8 cellular contexts compared by ENCODE assay signal in the genomic region with DNA sequence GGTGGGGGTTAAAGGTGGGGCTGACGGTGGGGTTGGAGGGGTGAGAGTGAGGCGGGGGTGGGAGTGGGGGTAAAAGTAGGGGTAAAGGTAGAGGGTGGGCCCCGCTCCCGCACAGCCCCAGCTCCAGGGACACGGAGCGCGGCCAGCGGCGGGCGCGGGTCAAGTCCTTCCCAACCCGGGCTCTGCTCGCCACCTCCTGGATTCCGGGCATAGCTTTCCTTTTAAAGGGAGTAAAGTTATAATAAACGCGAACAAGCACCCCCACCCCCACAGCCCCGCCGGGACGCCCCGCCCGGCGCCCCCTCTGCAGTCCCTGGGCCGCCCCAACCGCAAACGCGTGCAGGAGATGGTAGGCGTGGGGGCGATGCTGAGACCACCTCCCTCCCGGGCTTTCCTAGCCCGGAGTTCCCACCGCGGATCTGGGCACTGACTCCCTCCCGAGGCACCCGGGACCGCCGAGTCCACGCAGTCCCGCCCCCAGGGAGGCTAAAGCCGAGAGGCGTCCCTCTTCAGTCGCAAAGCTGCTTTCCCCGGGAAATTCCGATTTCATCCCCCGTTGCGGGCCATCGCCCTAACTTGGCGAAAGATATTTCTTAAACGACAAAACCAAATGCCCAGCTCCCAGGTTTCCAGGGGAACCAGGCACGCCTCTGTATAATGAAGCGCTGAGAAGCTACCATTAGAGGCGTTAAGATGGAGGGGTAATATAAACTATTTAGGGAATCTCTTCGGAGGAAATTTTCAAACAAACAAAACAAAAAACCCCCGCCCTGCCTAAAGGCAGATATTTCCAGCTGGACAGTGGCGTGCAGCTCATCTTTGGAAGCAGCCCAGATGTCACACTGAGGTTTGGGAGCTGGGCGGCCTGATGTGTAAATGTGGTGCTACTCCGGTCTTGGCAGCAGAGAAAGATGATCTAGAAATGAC. TPM values are rescaled to one million over a fixed set of nuclear protein-coding genes. Genes with fewer than 3 reads are reported as not detected.
DNase-seq lines count a peak whose midpoint lies in the region; ATAC-seq, FAIRE-seq and TF ChIP-seq lines count a peak whose summit lies in the region.

A gene with protein sequence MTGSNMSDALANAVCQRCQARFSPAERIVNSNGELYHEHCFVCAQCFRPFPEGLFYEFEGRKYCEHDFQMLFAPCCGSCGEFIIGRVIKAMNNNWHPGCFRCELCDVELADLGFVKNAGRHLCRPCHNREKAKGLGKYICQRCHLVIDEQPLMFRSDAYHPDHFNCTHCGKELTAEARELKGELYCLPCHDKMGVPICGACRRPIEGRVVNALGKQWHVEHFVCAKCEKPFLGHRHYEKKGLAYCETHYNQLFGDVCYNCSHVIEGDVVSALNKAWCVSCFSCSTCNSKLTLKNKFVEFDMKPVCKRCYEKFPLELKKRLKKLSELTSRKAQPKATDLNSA (minus strand): TSS at position 196 of the 927 bp plus-strand sequence. CDS start 506 bp downstream, outside the sequence.

- H3K27me3 ChIP-seq in Peyer's patch: peaks cover 0 to 5% of the 10 kb centered on the region in 2 donors
- H3K27me3 ChIP-seq in endodermal cell (ENCODE audit: control insufficient read depth, insufficient read depth, low read length, poor library complexity, severe bottlenecking): peaks cover 59% of the 10 kb centered on the region

- H3K27ac ChIP-seq in Peyer's patch: peak within 1 kb of the TSS; percentile 58 to 77 (median 70)
- no peak within 1 kb of the TSS for H3K27ac ChIP-seq in endodermal cell (ENCODE audit: low read depth, low read length)

- H3K9me3 Mint-ChIP-seq in endodermal cell: no peaks in the 10 kb centered on the region

- peak within 1 kb of the TSS; percentile 45 to 58 (median 51) for H3K4me3 ChIP-seq in Peyer's patch
- peak within 1 kb of the TSS; percentile 75 for H3K4me3 ChIP-seq in endodermal cell (ENCODE audit: low read length)
- no peak within 1 kb of the TSS for H3K4me3 ChIP-seq in mucosa of descending colon

- no peak for TF ChIP-seq POLR2A in Peyer's patch (IDR thresholded peaks at IDR 0.05)

- ATAC-seq in mucosa of descending colon: peak; percentile 22
- no peak for ATAC-seq in HG02571 (IDR thresholded peaks at IDR 0.05; ENCODE audit: unreplicated experiment)

- H3K9ac ChIP-seq in endodermal cell (ENCODE audit: extremely low read depth, low read length, poor library complexity, severe bottlenecking): no peak within 1 kb of the TSS

- no peak within 1 kb of the TSS for H3K27ac Mint-ChIP-seq in endodermal cell

- DNase-seq in GM04504 (ENCODE audit: low read depth) (peak; percentile 42), Peyer's patch (peak in 1 of 3 donors; percentile 51), endodermal cell (peak; percentile 82), mucosa of descending colon (peak in 1 of 3 donors; percentile 30), urothelium cell line (ENCODE audit: low spot score) (peak; percentile 80), NOMO-1 treated with dmso at 0.1 percent for 144 hours (lab: John Stamatoyannopoulos, UW; ENCODE audit: unreplicated experiment) (no peak), NCI-H2107 (lab: John Stamatoyannopoulos, UW) (no peak)

- peaks cover 5% of the 10 kb centered on the region for H3K4me1 Mint-ChIP-seq in endodermal cell

- peaks cover 70% of the 10 kb centered on the region for H3K27me3 Mint-ChIP-seq in endodermal cell (ENCODE audit: insufficient read depth)

- H3K4me1 ChIP-seq in Peyer's patch: peaks cover 0 to 16% (median 9%) of the 10 kb centered on the region in 4 donors
- no peaks in the 10 kb centered on the region for H3K4me1 ChIP-seq in endodermal cell (ENCODE audit: control insufficient read depth, insufficient read depth, low read length)
- H3K4me1 ChIP-seq in mucosa of descending colon (ENCODE audit: low read depth): peaks cover 6% of the 10 kb centered on the region

- no peaks in the 10 kb centered on the region for H3K36me3 Mint-ChIP-seq in endodermal cell (ENCODE audit: low read depth)

- 8 to 13% methylated on average over 8 to 56 of the region's 56 CpGs for WGBS in endodermal cell (ENCODE audit: insufficient coverage in 1 of 2, insufficient read length in 1 of 2), 2 experiments

- no peak for FAIRE-seq in urothelium cell line (lab: Jason Lieb, UNC)

- H3K4me3 Mint-ChIP-seq in endodermal cell: peak within 1 kb of the TSS; percentile 63

- intact Hi-C loops in mucosa of descending colon (cut with DNase I, micrococcal nuclease): no loop called here

- TF ChIP-seq CTCF in Peyer's patch (IDR thresholded peaks at IDR 0.05) (no peak), endodermal cell (conservative IDR thresholded peaks at IDR 0.05) (peak; percentile 27), mucosa of descending colon (IDR thresholded peaks at IDR 0.05) (no peak)

- H3K9me3 ChIP-seq in Peyer's patch (no peaks in the 10 kb centered on the region), endodermal cell (ENCODE audit: control insufficient read depth, low read length) (no peaks in the 10 kb centered on the region), mucosa of descending colon (no peaks in the 10 kb centered on the region)

- H3K36me3 ChIP-seq in Peyer's patch (no peaks in the 10 kb centered on the region), endodermal cell (ENCODE audit: control insufficient read depth, insufficient read depth, low read length) (no peaks in the 10 kb centered on the region), mucosa of descending colon (ENCODE audit: low read depth) (no peaks in the 10 kb centered on the region)

RNA-seq across cellular contexts. Expression of the gene that starts here (rescaled TPM):
- total RNA-seq in Peyer's patch (10 to 100 TPM in 3 of 4 donors, 1 to 10 TPM in 1; 7.7 to 95.7 (median 21.9) TPM), endodermal cell (1 to 10 TPM; 3.9 to 9.8 TPM), mucosa of descending colon (100 to 1,000 TPM in 1 of 3 donors, 10 to 100 TPM in 2; 12.5 to 478 (median 29.9) TPM)
- polyA plus RNA-seq in endodermal cell (2013, experiment 1 of 2): 4.8 TPM
- 4.8 TPM for polyA plus RNA-seq in endodermal cell (2013, experiment 2 of 2)

Comparison
In these comparisons a context has a peak if more than half of its experiments do, and no peak if none do; other contexts are left out.
1. DNase-seq: peak in GM04504 (single experiment), endodermal cell (single experiment) and urothelium cell line (single experiment); none in NOMO-1 treated with dmso at 0.1 percent for 144 hours (single experiment) and NCI-H2107 (single experiment).